Comparison of ENCODE assay signal across 1 cellular context in the genomic region with DNA sequence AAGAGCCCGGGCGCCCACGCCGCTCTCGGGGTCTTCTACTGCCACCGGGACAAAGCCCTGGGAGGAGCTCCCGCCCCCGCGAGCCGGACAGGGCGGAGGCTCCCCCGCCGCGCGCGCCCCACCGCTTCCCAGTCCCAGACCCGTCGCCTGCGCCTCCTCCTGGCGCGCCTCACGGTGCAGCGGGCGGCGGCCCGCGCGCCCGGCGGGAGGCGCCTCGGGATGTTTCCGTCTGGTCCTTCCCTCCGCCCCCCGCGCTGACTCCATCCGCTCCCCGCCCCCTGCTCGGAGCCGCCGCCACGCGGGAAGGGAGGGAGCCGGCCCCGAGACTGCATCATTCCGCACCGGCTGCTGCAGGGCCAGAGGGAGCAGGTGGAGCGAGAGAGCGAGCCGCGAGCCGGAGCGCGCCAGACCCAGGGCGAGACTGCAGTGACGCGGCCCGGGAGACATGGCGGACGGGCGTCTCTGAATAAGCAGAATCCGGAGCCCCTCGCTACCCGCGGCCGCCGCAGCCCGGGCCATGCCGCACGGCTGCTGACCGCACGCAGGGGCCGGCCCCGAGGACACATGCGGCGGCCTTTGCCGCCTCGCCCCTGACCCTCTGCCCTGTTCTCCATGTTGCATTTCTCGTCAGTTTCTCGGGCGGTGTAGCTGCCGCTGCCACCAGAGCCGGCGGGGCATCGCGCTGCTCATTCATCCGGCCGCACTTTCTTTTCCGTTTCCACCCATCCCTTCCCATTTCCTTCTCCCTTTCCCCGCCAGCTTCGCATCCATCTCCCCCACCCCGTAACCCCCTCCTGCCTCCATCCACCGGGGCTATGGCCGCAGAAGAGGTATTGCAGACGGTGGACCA.
TF ChIP-seq lines count a peak whose summit lies in the region.

A gene (plus strand): TSS at position 331 of the 850 bp plus-strand sequence. CDS start 485 bp downstream, at position 816.

TF ChIP-seq in K562, 482 proteins besides CTCF, POLR2A, EP300 and RAD21 (continued from another document and continues in another):
- TF ChIP-seq, protein P1, sequence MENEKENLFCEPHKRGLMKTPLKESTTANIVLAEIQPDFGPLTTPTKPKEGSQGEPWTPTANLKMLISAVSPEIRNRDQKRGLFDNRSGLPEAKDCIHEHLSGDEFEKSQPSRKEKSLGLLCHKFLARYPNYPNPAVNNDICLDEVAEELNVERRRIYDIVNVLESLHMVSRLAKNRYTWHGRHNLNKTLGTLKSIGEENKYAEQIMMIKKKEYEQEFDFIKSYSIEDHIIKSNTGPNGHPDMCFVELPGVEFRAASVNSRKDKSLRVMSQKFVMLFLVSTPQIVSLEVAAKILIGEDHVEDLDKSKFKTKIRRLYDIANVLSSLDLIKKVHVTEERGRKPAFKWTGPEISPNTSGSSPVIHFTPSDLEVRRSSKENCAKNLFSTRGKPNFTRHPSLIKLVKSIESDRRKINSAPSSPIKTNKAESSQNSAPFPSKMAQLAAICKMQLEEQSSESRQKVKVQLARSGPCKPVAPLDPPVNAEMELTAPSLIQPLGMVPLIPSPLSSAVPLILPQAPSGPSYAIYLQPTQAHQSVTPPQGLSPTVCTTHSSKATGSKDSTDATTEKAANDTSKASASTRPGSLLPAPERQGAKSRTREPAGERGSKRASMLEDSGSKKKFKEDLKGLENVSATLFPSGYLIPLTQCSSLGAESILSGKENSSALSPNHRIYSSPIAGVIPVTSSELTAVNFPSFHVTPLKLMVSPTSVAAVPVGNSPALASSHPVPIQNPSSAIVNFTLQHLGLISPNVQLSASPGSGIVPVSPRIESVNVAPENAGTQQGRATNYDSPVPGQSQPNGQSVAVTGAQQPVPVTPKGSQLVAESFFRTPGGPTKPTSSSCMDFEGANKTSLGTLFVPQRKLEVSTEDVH (IDR thresholded peaks at IDR 0.05; ENCODE audit: low read depth, partially characterized antibody) = no peak
- TF ChIP-seq STAT5B (CRISPR knock-in tag; IDR thresholded peaks at IDR 0.05) (no peak), GATAD2A (IDR thresholded peaks at IDR 0.05) (0 out of 2 replicates have a peak, but pooled peaks have one; percentile 41), NRF1 (conservative IDR thresholded peaks at IDR 0.05 in 1 of 2, IDR thresholded peaks at IDR 0.05 in 1 of 2) (peak; percentile 82), PML (IDR thresholded peaks at IDR 0.05; ENCODE audit: low read length) (no peak; the same call in 1 of the 2 replicates), MAFF (IDR thresholded peaks at IDR 0.05; ENCODE audit: low read length) (no peak), SRSF3 (IDR thresholded peaks at IDR 0.05; ENCODE audit: insufficient read depth, low read length) (no peak), ZNF668 (CRISPR knock-in tag; IDR thresholded peaks at IDR 0.05) (no peak), JUNB (CRISPR knock-in tag; conservative IDR thresholded peaks at IDR 0.05) (no peak), HOXB6 (CRISPR knock-in tag; IDR thresholded peaks at IDR 0.05; ENCODE audit: borderline replicate concordance) (no peak), PHF21A (IDR thresholded peaks at IDR 0.05; ENCODE audit: borderline replicate concordance, low read depth) (no peak), RBM39 (optimal IDR thresholded peaks at IDR 0.05; ENCODE audit: low read depth, low read length) (no peak), CBFA2T3 (IDR thresholded peaks at IDR 0.05) (peak; percentile 28; the same call in 1 of the 2 replicates), CTBP1 (IDR thresholded peaks at IDR 0.05; ENCODE audit: borderline replicate concordance) (peak; percentile 100), BRD4 (IDR thresholded peaks at IDR 0.05) (0 out of 2 replicates have a peak, but pooled peaks have one; percentile 14), DPF2 (IDR thresholded peaks at IDR 0.05) (no peak), KLF6 (CRISPR knock-in tag; IDR thresholded peaks at IDR 0.05; ENCODE audit: borderline replicate concordance) (no peak), DIDO1 (tag; IDR thresholded peaks at IDR 0.05; ENCODE audit: low read depth) (no peak), MEF2D (tag; conservative IDR thresholded peaks at IDR 0.05; ENCODE audit: low read depth) (no peak), CREM (IDR thresholded peaks at IDR 0.05; ENCODE audit: low read depth) (peak; percentile 75), ZBTB17 (CRISPR knock-in tag; IDR thresholded peaks at IDR 0.05) (no peak), PURB (CRISPR knock-in tag; IDR thresholded peaks at IDR 0.05; ENCODE audit: low read depth) (no peak), NEUROD1 (IDR thresholded peaks at IDR 0.05; ENCODE audit: borderline replicate concordance, low read depth, low read length, partially characterized antibody) (no peak), ZNF583 (CRISPR knock-in tag; IDR thresholded peaks at IDR 0.05) (no peak), FOS (IDR thresholded peaks at IDR 0.05; ENCODE audit: extremely low read depth, insufficient read length) (no peak), ZNF134 (CRISPR knock-in tag; conservative IDR thresholded peaks at IDR 0.05) (no peak), KAT8 (IDR thresholded peaks at IDR 0.05; ENCODE audit: low read depth) (no peak), L3MBTL2 (IDR thresholded peaks at IDR 0.05) (peak; percentile 87), ZNF766 (CRISPR knock-in tag; conservative IDR thresholded peaks at IDR 0.05) (no peak), ELF4 (CRISPR knock-in tag; IDR thresholded peaks at IDR 0.05) (no peak), ESRRB (CRISPR knock-in tag; IDR thresholded peaks at IDR 0.05; ENCODE audit: borderline replicate concordance) (no peak), SMAD2 (IDR thresholded peaks at IDR 0.05; ENCODE audit: low read depth, low read length) (no peak), ZNF217 (CRISPR knock-in tag; IDR thresholded peaks at IDR 0.05) (no peak), ZBED1 (IDR thresholded peaks at IDR 0.05) (no peak), ZC3H4 (CRISPR knock-in tag; IDR thresholded peaks at IDR 0.05; ENCODE audit: borderline replicate concordance) (no peak), ZFP36 (IDR thresholded peaks at IDR 0.05; ENCODE audit: low read depth, low read length, partially characterized antibody) (no peak), HMG20A (CRISPR knock-in tag; conservative IDR thresholded peaks at IDR 0.05) (no peak), DNMT1 (IDR thresholded peaks at IDR 0.05) (no peak), FOXJ2 (tag; IDR thresholded peaks at IDR 0.05) (no peak)
- TF ChIP-seq, protein P2, sequence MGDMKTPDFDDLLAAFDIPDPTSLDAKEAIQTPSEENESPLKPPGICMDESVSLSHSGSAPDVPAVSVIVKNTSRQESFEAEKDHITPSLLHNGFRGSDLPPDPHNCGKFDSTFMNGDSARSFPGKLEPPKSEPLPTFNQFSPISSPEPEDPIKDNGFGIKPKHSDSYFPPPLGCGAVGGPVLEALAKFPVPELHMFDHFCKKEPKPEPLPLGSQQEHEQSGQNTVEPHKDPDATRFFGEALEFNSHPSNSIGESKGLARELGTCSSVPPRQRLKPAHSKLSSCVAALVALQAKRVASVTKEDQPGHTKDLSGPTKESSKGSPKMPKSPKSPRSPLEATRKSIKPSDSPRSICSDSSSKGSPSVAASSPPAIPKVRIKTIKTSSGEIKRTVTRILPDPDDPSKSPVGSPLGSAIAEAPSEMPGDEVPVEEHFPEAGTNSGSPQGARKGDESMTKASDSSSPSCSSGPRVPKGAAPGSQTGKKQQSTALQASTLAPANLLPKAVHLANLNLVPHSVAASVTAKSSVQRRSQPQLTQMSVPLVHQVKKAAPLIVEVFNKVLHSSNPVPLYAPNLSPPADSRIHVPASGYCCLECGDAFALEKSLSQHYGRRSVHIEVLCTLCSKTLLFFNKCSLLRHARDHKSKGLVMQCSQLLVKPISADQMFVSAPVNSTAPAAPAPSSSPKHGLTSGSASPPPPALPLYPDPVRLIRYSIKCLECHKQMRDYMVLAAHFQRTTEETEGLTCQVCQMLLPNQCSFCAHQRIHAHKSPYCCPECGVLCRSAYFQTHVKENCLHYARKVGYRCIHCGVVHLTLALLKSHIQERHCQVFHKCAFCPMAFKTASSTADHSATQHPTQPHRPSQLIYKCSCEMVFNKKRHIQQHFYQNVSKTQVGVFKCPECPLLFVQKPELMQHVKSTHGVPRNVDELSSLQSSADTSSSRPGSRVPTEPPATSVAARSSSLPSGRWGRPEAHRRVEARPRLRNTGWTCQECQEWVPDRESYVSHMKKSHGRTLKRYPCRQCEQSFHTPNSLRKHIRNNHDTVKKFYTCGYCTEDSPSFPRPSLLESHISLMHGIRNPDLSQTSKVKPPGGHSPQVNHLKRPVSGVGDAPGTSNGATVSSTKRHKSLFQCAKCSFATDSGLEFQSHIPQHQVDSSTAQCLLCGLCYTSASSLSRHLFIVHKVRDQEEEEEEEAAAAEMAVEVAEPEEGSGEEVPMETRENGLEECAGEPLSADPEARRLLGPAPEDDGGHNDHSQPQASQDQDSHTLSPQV (IDR thresholded peaks at IDR 0.05) = peak; percentile 72; the same call in 1 of the 2 replicates
- TF ChIP-seq, protein P3, sequence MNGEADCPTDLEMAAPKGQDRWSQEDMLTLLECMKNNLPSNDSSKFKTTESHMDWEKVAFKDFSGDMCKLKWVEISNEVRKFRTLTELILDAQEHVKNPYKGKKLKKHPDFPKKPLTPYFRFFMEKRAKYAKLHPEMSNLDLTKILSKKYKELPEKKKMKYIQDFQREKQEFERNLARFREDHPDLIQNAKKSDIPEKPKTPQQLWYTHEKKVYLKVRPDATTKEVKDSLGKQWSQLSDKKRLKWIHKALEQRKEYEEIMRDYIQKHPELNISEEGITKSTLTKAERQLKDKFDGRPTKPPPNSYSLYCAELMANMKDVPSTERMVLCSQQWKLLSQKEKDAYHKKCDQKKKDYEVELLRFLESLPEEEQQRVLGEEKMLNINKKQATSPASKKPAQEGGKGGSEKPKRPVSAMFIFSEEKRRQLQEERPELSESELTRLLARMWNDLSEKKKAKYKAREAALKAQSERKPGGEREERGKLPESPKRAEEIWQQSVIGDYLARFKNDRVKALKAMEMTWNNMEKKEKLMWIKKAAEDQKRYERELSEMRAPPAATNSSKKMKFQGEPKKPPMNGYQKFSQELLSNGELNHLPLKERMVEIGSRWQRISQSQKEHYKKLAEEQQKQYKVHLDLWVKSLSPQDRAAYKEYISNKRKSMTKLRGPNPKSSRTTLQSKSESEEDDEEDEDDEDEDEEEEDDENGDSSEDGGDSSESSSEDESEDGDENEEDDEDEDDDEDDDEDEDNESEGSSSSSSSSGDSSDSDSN (IDR thresholded peaks at IDR 0.05; ENCODE audit: borderline replicate concordance in 1 of 2, low read depth in 2 of 2, low read length in 2 of 2) = peak; percentile 83; a peak in 3 of 4 replicates
- TF ChIP-seq, protein P4, sequence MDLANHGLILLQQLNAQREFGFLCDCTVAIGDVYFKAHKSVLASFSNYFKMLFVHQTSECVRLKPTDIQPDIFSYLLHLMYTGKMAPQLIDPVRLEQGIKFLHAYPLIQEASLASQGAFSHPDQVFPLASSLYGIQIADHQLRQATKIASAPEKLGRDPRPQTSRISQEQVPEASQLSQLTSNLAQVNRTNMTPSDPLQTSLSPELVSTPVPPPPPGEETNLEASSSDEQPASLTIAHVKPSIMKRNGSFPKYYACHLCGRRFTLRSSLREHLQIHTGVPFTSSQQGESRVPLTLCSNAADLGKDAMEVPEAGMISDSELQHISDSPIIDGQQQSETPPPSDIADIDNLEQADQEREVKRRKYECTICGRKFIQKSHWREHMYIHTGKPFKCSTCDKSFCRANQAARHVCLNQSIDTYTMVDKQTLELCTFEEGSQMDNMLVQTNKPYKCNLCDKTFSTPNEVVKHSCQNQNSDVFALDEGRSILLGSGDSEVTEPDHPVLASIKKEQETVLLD (IDR thresholded peaks at IDR 0.05) = no peak
- TF ChIP-seq, protein P5, sequence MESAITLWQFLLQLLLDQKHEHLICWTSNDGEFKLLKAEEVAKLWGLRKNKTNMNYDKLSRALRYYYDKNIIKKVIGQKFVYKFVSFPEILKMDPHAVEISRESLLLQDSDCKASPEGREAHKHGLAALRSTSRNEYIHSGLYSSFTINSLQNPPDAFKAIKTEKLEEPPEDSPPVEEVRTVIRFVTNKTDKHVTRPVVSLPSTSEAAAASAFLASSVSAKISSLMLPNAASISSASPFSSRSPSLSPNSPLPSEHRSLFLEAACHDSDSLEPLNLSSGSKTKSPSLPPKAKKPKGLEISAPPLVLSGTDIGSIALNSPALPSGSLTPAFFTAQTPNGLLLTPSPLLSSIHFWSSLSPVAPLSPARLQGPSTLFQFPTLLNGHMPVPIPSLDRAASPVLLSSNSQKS (CRISPR knock-in tag; IDR thresholded peaks at IDR 0.05) = no peak
- TF ChIP-seq, protein P6, sequence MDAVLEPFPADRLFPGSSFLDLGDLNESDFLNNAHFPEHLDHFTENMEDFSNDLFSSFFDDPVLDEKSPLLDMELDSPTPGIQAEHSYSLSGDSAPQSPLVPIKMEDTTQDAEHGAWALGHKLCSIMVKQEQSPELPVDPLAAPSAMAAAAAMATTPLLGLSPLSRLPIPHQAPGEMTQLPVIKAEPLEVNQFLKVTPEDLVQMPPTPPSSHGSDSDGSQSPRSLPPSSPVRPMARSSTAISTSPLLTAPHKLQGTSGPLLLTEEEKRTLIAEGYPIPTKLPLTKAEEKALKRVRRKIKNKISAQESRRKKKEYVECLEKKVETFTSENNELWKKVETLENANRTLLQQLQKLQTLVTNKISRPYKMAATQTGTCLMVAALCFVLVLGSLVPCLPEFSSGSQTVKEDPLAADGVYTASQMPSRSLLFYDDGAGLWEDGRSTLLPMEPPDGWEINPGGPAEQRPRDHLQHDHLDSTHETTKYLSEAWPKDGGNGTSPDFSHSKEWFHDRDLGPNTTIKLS (IDR thresholded peaks at IDR 0.05; ENCODE audit: borderline replicate concordance, low read depth) = peak; percentile 62; the same call in 1 of the 2 replicates
- TF ChIP-seq, protein P7, sequence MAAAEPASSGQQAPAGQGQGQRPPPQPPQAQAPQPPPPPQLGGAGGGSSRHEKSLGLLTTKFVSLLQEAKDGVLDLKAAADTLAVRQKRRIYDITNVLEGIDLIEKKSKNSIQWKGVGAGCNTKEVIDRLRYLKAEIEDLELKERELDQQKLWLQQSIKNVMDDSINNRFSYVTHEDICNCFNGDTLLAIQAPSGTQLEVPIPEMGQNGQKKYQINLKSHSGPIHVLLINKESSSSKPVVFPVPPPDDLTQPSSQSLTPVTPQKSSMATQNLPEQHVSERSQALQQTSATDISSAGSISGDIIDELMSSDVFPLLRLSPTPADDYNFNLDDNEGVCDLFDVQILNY (CRISPR knock-in tag; IDR thresholded peaks at IDR 0.05) = no peak
- TF ChIP-seq, protein P8, sequence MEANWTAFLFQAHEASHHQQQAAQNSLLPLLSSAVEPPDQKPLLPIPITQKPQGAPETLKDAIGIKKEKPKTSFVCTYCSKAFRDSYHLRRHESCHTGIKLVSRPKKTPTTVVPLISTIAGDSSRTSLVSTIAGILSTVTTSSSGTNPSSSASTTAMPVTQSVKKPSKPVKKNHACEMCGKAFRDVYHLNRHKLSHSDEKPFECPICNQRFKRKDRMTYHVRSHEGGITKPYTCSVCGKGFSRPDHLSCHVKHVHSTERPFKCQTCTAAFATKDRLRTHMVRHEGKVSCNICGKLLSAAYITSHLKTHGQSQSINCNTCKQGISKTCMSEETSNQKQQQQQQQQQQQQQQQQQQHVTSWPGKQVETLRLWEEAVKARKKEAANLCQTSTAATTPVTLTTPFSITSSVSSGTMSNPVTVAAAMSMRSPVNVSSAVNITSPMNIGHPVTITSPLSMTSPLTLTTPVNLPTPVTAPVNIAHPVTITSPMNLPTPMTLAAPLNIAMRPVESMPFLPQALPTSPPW (CRISPR knock-in tag; IDR thresholded peaks at IDR 0.05) = peak; percentile 89
- TF ChIP-seq, protein P9, sequence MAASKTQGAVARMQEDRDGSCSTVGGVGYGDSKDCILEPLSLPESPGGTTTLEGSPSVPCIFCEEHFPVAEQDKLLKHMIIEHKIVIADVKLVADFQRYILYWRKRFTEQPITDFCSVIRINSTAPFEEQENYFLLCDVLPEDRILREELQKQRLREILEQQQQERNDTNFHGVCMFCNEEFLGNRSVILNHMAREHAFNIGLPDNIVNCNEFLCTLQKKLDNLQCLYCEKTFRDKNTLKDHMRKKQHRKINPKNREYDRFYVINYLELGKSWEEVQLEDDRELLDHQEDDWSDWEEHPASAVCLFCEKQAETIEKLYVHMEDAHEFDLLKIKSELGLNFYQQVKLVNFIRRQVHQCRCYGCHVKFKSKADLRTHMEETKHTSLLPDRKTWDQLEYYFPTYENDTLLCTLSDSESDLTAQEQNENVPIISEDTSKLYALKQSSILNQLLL (CRISPR knock-in tag; IDR thresholded peaks at IDR 0.05; ENCODE audit: borderline replicate concordance) = no peak
